Comparison of ENCODE assay signal across 13 cellular contexts in genomic region chr3:9553021-9553948, GRCh38. TPM values are rescaled to one million over a fixed set of nuclear protein-coding genes. Genes with fewer than 3 reads are reported as not detected.
DNase-seq lines count a peak whose midpoint lies in the region; ATAC-seq lines count a peak whose summit lies in the region.
"Had no signal": no experiment of that assay in that cellular context is flagged by ENCODE, and none has a peak within 500 bp of the region (broad histone marks: within the 10 kb centered on the region; RNA-seq: fewer than 3 reads in every experiment).

LHFPL4 (minus strand) TSS chr3:9553822; CDS start chr3:9552679, 1,143 bp downstream.

- H3K27ac Mint-ChIP-seq in stimulated activated memory B cell treated with anti-CD40 and anti-IgM and Interleukin-4, amounts not matched to agents 10 μg/mL and 1 μg/mL and 100 μg/mL, for 72 hours, result no peak within 1 kb of the TSS

- H3K36me3 Mint-ChIP-seq in stimulated activated memory B cell treated with anti-CD40 and anti-IgM and Interleukin-4, amounts not matched to agents 10 μg/mL and 1 μg/mL and 100 μg/mL, for 72 hours, result no peaks in the 10 kb centered on the region

- intact Hi-C loops in head of caudate nucleus (cut with DNase I), result no loop called here
- intact Hi-C loops in sciatic nerve (cut with DNase I), result no loop called here

- peaks cover 73% of the 10 kb centered on the region for H3K27me3 Mint-ChIP-seq in stimulated activated memory B cell treated with anti-CD40 and anti-IgM and Interleukin-4, amounts not matched to agents 10 μg/mL and 1 μg/mL and 100 μg/mL, for 72 hours

- peak within 1 kb of the TSS; percentile 47 for H3K4me3 Mint-ChIP-seq in stimulated activated memory B cell treated with anti-CD40 and anti-IgM and Interleukin-4, amounts not matched to agents 10 μg/mL and 1 μg/mL and 100 μg/mL, for 72 hours

- peak; percentile 54 for ATAC-seq in stimulated activated memory B cell treated with anti-CD40 and anti-IgM and Interleukin-4, amounts not matched to agents 10 μg/mL and 1 μg/mL and 100 μg/mL, for 72 hours
- ATAC-seq in GM19395 (IDR thresholded peaks at IDR 0.05; ENCODE audit: unreplicated experiment) (no peak), sciatic nerve (no peak), HG03565 (IDR thresholded peaks at IDR 0.05; ENCODE audit: unreplicated experiment) (no peak)

- peaks cover 14% of the 10 kb centered on the region for H3K4me1 Mint-ChIP-seq in stimulated activated memory B cell treated with anti-CD40 and anti-IgM and Interleukin-4, amounts not matched to agents 10 μg/mL and 1 μg/mL and 100 μg/mL, for 72 hours

- H3K9me3 Mint-ChIP-seq in stimulated activated memory B cell treated with anti-CD40 and anti-IgM and Interleukin-4, amounts not matched to agents 10 μg/mL and 1 μg/mL and 100 μg/mL, for 72 hours, result no peaks in the 10 kb centered on the region

- peak; percentile 53 for DNase-seq in NCI-H2227 (lab: John Stamatoyannopoulos, UW; ENCODE audit: unreplicated experiment)
- no peak for DNase-seq in NCI-H2227 treated with DMSO at 0.1 percent for 48 hours (lab: John Stamatoyannopoulos, UW)
- DNase-seq in NCI-H2171 (lab: John Stamatoyannopoulos, UW), result peak; percentile 15
- DNase-seq in head of caudate nucleus, result peak in 37 of 42 donors; percentile 6 to 72 (median 48)
- no peak for DNase-seq in sciatic nerve (ENCODE audit: low spot score)
- DNase-seq: ACHN, colonic mucosa, DMS153, kidney glomerular epithelial cell had no signal

RNA-seq across cellular contexts. Expression of gene LHFPL4, which starts in this region (rescaled TPM):
- total RNA-seq in sciatic nerve, result not detected
- total RNA-seq: myocyte had no signal

Comparison
In these comparisons a context has a peak if more than half of its experiments do, and no peak if none do; other contexts are left out.
1. DNase-seq: peak in NCI-H2227 (single experiment), NCI-H2171 (single experiment) and head of caudate nucleus (37 of 42); none in NCI-H2227 treated with DMSO at 0.1 percent for 48 hours (single experiment) and sciatic nerve (single experiment).